ENCODE assay signal across 1 cellular context in the genomic region with DNA sequence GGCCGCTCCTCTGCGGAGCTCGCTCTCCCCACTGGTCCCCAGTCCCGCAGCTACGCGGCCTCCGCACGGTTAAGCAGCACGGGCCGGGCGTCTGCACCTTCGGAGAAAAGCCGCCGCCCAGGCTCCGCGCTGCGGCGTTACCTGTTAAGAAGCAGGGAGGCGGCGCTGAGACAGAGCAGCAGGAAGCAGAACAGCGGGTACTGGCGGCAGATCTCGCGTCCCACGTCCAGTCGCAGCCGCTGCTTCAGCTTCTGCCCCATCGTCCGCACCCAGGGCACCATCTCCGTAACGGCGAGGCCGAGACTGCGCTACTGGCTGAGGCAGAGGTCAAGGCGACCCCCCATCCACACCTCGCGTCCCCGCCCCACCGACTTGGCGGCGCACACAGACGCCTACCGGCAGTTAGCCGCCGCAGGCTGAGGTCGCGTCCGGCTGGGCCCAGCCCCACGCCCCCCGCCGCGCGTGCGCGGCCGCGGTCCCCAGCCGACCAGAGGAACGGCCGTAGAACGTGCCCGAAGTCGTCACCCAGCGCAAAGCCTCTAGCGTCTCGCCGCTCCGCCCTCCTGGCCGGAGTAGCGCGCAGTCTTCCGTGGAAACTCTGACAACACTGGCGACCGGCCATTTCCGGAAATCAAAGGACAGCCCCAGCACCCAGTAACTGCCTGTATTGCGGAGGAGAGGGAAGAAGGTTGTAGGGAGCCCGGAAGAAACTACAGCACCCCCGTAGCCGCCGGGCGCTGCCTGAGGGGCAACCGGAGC.
TF ChIP-seq lines count a peak whose summit lies in the region.

A gene with protein sequence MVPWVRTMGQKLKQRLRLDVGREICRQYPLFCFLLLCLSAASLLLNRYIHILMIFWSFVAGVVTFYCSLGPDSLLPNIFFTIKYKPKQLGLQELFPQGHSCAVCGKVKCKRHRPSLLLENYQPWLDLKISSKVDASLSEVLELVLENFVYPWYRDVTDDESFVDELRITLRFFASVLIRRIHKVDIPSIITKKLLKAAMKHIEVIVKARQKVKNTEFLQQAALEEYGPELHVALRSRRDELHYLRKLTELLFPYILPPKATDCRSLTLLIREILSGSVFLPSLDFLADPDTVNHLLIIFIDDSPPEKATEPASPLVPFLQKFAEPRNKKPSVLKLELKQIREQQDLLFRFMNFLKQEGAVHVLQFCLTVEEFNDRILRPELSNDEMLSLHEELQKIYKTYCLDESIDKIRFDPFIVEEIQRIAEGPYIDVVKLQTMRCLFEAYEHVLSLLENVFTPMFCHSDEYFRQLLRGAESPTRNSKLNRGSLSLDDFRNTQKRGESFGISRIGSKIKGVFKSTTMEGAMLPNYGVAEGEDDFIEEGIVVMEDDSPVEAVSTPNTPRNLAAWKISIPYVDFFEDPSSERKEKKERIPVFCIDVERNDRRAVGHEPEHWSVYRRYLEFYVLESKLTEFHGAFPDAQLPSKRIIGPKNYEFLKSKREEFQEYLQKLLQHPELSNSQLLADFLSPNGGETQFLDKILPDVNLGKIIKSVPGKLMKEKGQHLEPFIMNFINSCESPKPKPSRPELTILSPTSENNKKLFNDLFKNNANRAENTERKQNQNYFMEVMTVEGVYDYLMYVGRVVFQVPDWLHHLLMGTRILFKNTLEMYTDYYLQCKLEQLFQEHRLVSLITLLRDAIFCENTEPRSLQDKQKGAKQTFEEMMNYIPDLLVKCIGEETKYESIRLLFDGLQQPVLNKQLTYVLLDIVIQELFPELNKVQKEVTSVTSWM (minus strand): TSS at position 421 of the 759 bp plus-strand sequence. CDS start 140 bp downstream, at position 281.

TF ChIP-seq in HepG2, 621 proteins besides CTCF, POLR2A, EP300 and RAD21 (continued from another document and continues in another):
- no peak for TF ChIP-seq NPAS2 (CRISPR knock-in tag; IDR thresholded peaks at IDR 0.05; ENCODE audit: borderline replicate concordance)
- peak; percentile 83; the same call in 1 of the 2 replicates for TF ChIP-seq ZNF232 (CRISPR knock-in tag; IDR thresholded peaks at IDR 0.05; ENCODE audit: borderline replicate concordance)
- TF ChIP-seq, protein P1, sequence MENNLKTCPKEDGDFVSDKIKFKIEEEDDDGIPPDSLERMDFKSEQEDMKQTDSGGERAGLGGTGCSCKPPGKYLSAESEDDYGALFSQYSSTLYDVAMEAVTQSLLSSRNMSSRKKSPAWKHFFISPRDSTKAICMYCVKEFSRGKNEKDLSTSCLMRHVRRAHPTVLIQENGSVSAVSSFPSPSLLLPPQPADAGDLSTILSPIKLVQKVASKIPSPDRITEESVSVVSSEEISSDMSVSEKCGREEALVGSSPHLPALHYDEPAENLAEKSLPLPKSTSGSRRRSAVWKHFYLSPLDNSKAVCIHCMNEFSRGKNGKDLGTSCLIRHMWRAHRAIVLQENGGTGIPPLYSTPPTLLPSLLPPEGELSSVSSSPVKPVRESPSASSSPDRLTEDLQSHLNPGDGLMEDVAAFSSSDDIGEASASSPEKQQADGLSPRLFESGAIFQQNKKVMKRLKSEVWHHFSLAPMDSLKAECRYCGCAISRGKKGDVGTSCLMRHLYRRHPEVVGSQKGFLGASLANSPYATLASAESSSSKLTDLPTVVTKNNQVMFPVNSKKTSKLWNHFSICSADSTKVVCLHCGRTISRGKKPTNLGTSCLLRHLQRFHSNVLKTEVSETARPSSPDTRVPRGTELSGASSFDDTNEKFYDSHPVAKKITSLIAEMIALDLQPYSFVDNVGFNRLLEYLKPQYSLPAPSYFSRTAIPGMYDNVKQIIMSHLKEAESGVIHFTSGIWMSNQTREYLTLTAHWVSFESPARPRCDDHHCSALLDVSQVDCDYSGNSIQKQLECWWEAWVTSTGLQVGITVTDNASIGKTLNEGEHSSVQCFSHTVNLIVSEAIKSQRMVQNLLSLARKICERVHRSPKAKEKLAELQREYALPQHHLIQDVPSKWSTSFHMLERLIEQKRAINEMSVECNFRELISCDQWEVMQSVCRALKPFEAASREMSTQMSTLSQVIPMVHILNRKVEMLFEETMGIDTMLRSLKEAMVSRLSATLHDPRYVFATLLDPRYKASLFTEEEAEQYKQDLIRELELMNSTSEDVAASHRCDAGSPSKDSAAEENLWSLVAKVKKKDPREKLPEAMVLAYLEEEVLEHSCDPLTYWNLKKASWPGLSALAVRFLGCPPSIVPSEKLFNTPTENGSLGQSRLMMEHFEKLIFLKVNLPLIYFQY (CRISPR knock-in tag; IDR thresholded peaks at IDR 0.05; ENCODE audit: borderline replicate concordance) = 0 out of 2 replicates have a peak, but pooled peaks have one; percentile 34
- TF ChIP-seq, protein P2, sequence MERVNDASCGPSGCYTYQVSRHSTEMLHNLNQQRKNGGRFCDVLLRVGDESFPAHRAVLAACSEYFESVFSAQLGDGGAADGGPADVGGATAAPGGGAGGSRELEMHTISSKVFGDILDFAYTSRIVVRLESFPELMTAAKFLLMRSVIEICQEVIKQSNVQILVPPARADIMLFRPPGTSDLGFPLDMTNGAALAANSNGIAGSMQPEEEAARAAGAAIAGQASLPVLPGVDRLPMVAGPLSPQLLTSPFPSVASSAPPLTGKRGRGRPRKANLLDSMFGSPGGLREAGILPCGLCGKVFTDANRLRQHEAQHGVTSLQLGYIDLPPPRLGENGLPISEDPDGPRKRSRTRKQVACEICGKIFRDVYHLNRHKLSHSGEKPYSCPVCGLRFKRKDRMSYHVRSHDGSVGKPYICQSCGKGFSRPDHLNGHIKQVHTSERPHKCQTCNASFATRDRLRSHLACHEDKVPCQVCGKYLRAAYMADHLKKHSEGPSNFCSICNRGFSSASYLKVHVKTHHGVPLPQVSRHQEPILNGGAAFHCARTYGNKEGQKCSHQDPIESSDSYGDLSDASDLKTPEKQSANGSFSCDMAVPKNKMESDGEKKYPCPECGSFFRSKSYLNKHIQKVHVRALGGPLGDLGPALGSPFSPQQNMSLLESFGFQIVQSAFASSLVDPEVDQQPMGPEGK (CRISPR knock-in tag; IDR thresholded peaks at IDR 0.05) = peak; percentile 6; the same call in 1 of the 2 replicates
- TF ChIP-seq SNRNP70 (IDR thresholded peaks at IDR 0.05; ENCODE audit: low read depth, low read length) = no peak
- no peak; the same call in 1 of the 2 replicates for TF ChIP-seq ZNF878 (CRISPR knock-in tag; IDR thresholded peaks at IDR 0.05)
- TF ChIP-seq, protein P3, sequence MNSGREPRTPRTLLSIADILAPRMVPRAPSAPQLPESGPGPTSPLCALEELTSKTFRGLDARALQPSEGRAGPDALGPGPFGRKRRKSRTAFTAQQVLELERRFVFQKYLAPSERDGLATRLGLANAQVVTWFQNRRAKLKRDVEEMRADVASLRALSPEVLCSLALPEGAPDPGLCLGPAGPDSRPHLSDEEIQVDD (CRISPR knock-in tag; IDR thresholded peaks at IDR 0.05; ENCODE audit: borderline replicate concordance) = peak; percentile 36; the same call in 1 of the 2 replicates
- peak; percentile 10; the same call in 1 of the 2 replicates for TF ChIP-seq ZNF468 (CRISPR knock-in tag; IDR thresholded peaks at IDR 0.05)
- TF ChIP-seq MXD4 (CRISPR knock-in tag; IDR thresholded peaks at IDR 0.05) = peak; percentile 62; the same call in 1 of the 2 replicates
- peak; percentile 52 for TF ChIP-seq ZNF883 (CRISPR knock-in tag; IDR thresholded peaks at IDR 0.05; ENCODE audit: not compliant biosample characterization)
- TF ChIP-seq, protein P4, sequence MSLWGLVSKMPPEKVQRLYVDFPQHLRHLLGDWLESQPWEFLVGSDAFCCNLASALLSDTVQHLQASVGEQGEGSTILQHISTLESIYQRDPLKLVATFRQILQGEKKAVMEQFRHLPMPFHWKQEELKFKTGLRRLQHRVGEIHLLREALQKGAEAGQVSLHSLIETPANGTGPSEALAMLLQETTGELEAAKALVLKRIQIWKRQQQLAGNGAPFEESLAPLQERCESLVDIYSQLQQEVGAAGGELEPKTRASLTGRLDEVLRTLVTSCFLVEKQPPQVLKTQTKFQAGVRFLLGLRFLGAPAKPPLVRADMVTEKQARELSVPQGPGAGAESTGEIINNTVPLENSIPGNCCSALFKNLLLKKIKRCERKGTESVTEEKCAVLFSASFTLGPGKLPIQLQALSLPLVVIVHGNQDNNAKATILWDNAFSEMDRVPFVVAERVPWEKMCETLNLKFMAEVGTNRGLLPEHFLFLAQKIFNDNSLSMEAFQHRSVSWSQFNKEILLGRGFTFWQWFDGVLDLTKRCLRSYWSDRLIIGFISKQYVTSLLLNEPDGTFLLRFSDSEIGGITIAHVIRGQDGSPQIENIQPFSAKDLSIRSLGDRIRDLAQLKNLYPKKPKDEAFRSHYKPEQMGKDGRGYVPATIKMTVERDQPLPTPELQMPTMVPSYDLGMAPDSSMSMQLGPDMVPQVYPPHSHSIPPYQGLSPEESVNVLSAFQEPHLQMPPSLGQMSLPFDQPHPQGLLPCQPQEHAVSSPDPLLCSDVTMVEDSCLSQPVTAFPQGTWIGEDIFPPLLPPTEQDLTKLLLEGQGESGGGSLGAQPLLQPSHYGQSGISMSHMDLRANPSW (CRISPR knock-in tag; IDR thresholded peaks at IDR 0.05; ENCODE audit: borderline replicate concordance) = 0 out of 2 replicates have a peak, but pooled peaks have one; percentile 28
- peak; percentile 77 for TF ChIP-seq HES4 (CRISPR knock-in tag; IDR thresholded peaks at IDR 0.05; ENCODE audit: borderline replicate concordance)
- peak; percentile 75 for TF ChIP-seq ELF3 (CRISPR knock-in tag; IDR thresholded peaks at IDR 0.05)
- TF ChIP-seq PHF20 (CRISPR knock-in tag; IDR thresholded peaks at IDR 0.05) = peak; percentile 58
- TF ChIP-seq TAF15 (IDR thresholded peaks at IDR 0.05; ENCODE audit: low read depth, low read length, poor library complexity, severe bottlenecking) = no peak
- TF ChIP-seq CBX5 (CRISPR knock-in tag; IDR thresholded peaks at IDR 0.05; ENCODE audit: borderline replicate concordance) = 0 out of 2 replicates have a peak, but pooled peaks have one; percentile 59
- TF ChIP-seq, protein P5, sequence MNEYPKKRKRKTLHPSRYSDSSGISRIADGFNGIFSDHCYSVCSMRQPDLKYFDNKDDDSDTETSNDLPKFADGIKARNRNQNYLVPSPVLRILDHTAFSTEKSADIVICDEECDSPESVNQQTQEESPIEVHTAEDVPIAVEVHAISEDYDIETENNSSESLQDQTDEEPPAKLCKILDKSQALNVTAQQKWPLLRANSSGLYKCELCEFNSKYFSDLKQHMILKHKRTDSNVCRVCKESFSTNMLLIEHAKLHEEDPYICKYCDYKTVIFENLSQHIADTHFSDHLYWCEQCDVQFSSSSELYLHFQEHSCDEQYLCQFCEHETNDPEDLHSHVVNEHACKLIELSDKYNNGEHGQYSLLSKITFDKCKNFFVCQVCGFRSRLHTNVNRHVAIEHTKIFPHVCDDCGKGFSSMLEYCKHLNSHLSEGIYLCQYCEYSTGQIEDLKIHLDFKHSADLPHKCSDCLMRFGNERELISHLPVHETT (CRISPR knock-in tag; conservative IDR thresholded peaks at IDR 0.05) = peak; percentile 68
- TF ChIP-seq, protein P6, sequence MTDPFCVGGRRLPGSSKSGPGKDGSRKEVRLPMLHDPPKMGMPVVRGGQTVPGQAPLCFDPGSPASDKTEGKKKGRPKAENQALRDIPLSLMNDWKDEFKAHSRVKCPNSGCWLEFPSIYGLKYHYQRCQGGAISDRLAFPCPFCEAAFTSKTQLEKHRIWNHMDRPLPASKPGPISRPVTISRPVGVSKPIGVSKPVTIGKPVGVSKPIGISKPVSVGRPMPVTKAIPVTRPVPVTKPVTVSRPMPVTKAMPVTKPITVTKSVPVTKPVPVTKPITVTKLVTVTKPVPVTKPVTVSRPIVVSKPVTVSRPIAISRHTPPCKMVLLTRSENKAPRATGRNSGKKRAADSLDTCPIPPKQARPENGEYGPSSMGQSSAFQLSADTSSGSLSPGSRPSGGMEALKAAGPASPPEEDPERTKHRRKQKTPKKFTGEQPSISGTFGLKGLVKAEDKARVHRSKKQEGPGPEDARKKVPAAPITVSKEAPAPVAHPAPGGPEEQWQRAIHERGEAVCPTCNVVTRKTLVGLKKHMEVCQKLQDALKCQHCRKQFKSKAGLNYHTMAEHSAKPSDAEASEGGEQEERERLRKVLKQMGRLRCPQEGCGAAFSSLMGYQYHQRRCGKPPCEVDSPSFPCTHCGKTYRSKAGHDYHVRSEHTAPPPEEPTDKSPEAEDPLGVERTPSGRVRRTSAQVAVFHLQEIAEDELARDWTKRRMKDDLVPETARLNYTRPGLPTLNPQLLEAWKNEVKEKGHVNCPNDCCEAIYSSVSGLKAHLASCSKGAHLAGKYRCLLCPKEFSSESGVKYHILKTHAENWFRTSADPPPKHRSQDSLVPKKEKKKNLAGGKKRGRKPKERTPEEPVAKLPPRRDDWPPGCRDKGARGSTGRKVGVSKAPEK (CRISPR knock-in tag; IDR thresholded peaks at IDR 0.05; ENCODE audit: borderline replicate concordance) = no peak
- no peak; the same call in 1 of the 2 replicates for TF ChIP-seq ZNF703 (CRISPR knock-in tag; IDR thresholded peaks at IDR 0.05; ENCODE audit: borderline replicate concordance)
- TF ChIP-seq ZMAT3 (CRISPR knock-in tag; conservative IDR thresholded peaks at IDR 0.05) = peak; percentile 67
- TF ChIP-seq, protein P7, sequence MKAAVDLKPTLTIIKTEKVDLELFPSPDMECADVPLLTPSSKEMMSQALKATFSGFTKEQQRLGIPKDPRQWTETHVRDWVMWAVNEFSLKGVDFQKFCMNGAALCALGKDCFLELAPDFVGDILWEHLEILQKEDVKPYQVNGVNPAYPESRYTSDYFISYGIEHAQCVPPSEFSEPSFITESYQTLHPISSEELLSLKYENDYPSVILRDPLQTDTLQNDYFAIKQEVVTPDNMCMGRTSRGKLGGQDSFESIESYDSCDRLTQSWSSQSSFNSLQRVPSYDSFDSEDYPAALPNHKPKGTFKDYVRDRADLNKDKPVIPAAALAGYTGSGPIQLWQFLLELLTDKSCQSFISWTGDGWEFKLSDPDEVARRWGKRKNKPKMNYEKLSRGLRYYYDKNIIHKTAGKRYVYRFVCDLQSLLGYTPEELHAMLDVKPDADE (CRISPR knock-in tag; IDR thresholded peaks at IDR 0.05) = no peak
- no peak for TF ChIP-seq MEIS1 (CRISPR knock-in tag; IDR thresholded peaks at IDR 0.05; ENCODE audit: borderline replicate concordance)
- peak; percentile 81 for TF ChIP-seq TBX2 (CRISPR knock-in tag; IDR thresholded peaks at IDR 0.05; ENCODE audit: borderline replicate concordance)
- TF ChIP-seq, protein P8, sequence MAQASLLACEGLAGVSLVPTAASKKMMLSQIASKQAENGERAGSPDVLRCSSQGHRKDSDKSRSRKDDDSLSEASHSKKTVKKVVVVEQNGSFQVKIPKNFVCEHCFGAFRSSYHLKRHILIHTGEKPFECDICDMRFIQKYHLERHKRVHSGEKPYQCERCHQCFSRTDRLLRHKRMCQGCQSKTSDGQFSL (CRISPR knock-in tag; IDR thresholded peaks at IDR 0.05) = peak; percentile 52; the same call in 1 of the 2 replicates
- no peak for TF ChIP-seq MEF2D (CRISPR knock-in tag; IDR thresholded peaks at IDR 0.05)
- no peak for TF ChIP-seq RORA (CRISPR knock-in tag; IDR thresholded peaks at IDR 0.05)
- no peak for TF ChIP-seq FOXA3 (CRISPR knock-in tag; IDR thresholded peaks at IDR 0.05)
- TF ChIP-seq, protein P9, sequence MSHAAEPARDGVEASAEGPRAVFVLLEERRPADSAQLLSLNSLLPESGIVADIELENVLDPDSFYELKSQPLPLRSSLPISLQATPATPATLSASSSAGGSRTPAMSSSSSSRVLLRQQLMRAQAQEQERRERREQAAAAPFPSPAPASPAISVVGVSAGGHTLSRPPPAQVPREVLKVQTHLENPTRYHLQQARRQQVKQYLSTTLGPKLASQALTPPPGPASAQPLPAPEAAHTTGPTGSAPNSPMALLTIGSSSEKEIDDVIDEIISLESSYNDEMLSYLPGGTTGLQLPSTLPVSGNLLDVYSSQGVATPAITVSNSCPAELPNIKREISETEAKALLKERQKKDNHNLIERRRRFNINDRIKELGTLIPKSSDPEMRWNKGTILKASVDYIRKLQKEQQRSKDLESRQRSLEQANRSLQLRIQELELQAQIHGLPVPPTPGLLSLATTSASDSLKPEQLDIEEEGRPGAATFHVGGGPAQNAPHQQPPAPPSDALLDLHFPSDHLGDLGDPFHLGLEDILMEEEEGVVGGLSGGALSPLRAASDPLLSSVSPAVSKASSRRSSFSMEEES (CRISPR knock-in tag; IDR thresholded peaks at IDR 0.05) = peak; percentile 57; the same call in 1 of the 2 replicates
